ENCODE assay signal across 21 cellular contexts in the genomic region with DNA sequence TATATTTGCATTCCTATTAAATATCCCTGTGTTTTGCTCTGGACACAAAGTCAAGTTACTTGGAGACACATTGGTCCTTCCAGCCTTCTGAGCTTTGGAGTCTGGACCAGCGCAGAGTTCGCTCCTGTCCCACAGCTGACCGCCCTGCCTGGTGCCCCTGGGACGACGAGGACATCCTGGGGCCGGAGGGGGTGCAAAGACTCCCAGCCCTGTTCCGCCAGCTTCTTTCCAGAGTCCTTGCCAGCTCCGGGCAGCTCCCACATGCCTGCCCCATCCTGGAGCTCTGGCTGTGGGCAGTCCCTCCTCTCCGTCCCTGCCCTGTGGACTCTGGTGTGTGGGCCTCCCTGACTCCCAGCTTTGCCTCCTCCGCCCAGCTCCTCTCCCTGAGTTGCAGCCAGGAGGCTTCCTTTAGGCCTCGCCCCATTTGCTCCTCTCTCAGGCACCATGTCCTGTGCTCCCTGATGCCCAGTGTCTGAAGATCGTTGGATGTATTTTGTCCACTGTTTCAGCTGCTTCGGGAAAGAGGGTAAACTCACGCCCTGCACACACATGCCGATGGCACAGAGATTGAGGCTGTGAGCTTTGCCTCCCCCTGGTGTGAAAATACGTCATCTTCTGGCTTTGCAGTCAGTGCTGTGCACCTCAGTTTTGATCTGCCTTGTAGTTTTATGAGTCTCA. TPM values are rescaled to one million over a fixed set of nuclear protein-coding genes. Genes with fewer than 3 reads are reported as not detected.
DNase-seq lines count a peak whose midpoint lies in the region; ATAC-seq and TF ChIP-seq lines count a peak whose summit lies in the region.
"Had no signal": no experiment of that assay in that cellular context is flagged by ENCODE, and none has a peak within 500 bp of the region (broad histone marks: within the 10 kb centered on the region; RNA-seq: fewer than 3 reads in every experiment).

No MANE protein-coding gene starts in this region.

- no peaks in the 10 kb centered on the region for H3K27me3 ChIP-seq in BLaER1
- no peaks in the 10 kb centered on the region for H3K27me3 ChIP-seq in RWPE2 (ENCODE audit: insufficient read depth, poor library complexity, severe bottlenecking)
- no peaks in the 10 kb centered on the region for H3K27me3 ChIP-seq in naive thymus-derived CD4-positive, alpha-beta T cell (ENCODE audit: control insufficient read depth in 2 of 2, insufficient read depth in 2 of 2, low read length in 2 of 2)
- H3K27me3 ChIP-seq: hepatocyte, right atrium auricular region, uterus had no signal

- intact Hi-C loops in naive thymus-derived CD4-positive, alpha-beta T cell (cut with micrococcal nuclease): no loop called here

- H3K27me3 Mint-ChIP-seq in naive thymus-derived CD4-positive, alpha-beta T cell: peaks cover 0 to 3% (median 0%) of the 10 kb centered on the region in 5 donors

- peaks cover 0 to 3% (median 0%) of the 10 kb centered on the region in 11 donors for H3K9me3 Mint-ChIP-seq in naive thymus-derived CD4-positive, alpha-beta T cell
- H3K9me3 Mint-ChIP-seq: stimulated activated naive CD8-positive, alpha-beta T cell treated with anti-CD3 and anti-CD28 coated beads, Interleukin-15, amount 100 ng/mL, for 72 hours had no signal

- H3K4me3 ChIP-seq in BLaER1: no peak overlapping the region
- no peak overlapping the region for H3K4me3 ChIP-seq in RWPE2 (ENCODE audit: severe bottlenecking)
- H3K4me3 ChIP-seq in naive thymus-derived CD4-positive, alpha-beta T cell (ENCODE audit: low read length): no peak overlapping the region
- H3K4me3 ChIP-seq: hepatocyte, right atrium auricular region, uterus had no signal

- TF ChIP-seq CTCF in RWPE2 (IDR thresholded peaks at IDR 0.05; ENCODE audit: poor library complexity, severe bottlenecking): no peak

- H3K27ac ChIP-seq in BLaER1 (no peak overlapping the region), RWPE2 (ENCODE audit: poor library complexity, severe bottlenecking) (no peak overlapping the region)
- no peak overlapping the region for H3K27ac ChIP-seq in naive thymus-derived CD4-positive, alpha-beta T cell (ENCODE audit: low read depth, low read length)
- H3K27ac ChIP-seq: hepatocyte, right atrium auricular region, uterus had no signal

- H3K4me2 ChIP-seq in BLaER1: peak overlapping the region; percentile 65
- H3K4me2 ChIP-seq: hepatocyte had no signal

- POLR2A ChIA-PET in naive thymus-derived CD4-positive, alpha-beta T cell (lab: Charles Lee): no interaction called here

- ATAC-seq in RWPE2 (ENCODE audit: low read depth) (no peak), HG02884 (IDR thresholded peaks at IDR 0.05; ENCODE audit: unreplicated experiment) (no peak)
- no peak for ATAC-seq in naive thymus-derived CD4-positive, alpha-beta T cell
- ATAC-seq: stimulated activated naive CD8-positive, alpha-beta T cell treated with anti-CD3 and anti-CD28 coated beads, Interleukin-15, amount 100 ng/mL, for 72 hours had no signal

- H3K9me3 ChIP-seq in BLaER1: no peaks in the 10 kb centered on the region
- no peaks in the 10 kb centered on the region for H3K9me3 ChIP-seq in RWPE2 (ENCODE audit: severe bottlenecking)
- no peaks in the 10 kb centered on the region for H3K9me3 ChIP-seq in naive thymus-derived CD4-positive, alpha-beta T cell (ENCODE audit: control insufficient read depth in 2 of 3, low read length in 3 of 3)
- H3K9me3 ChIP-seq: right atrium auricular region, uterus had no signal

- H3K4me1 Mint-ChIP-seq in naive thymus-derived CD4-positive, alpha-beta T cell: peaks cover 0 to 22% (median 4%) of the 10 kb centered on the region in 7 donors

- peak overlapping the region in 1 of 10 donors; percentile 20 for H3K4me3 Mint-ChIP-seq in naive thymus-derived CD4-positive, alpha-beta T cell
- H3K4me3 Mint-ChIP-seq: stimulated activated naive CD8-positive, alpha-beta T cell treated with anti-CD3 and anti-CD28 coated beads, Interleukin-15, amount 100 ng/mL, for 72 hours had no signal

- peaks cover 0 to 3% (median 0%) of the 10 kb centered on the region in 5 donors for H3K36me3 Mint-ChIP-seq in naive thymus-derived CD4-positive, alpha-beta T cell
- H3K36me3 Mint-ChIP-seq: CD4-positive, CD25-positive, alpha-beta regulatory T cell had no signal

- H3K9ac ChIP-seq in BLaER1: no peak overlapping the region

- CTCF ChIA-PET in naive thymus-derived CD4-positive, alpha-beta T cell (lab: Charles Lee): no interaction called here

- H3K4me1 ChIP-seq in BLaER1: peaks cover 26% of the 10 kb centered on the region
- H3K4me1 ChIP-seq in RWPE2 (ENCODE audit: insufficient read depth, poor library complexity, severe bottlenecking): peaks cover 6% of the 10 kb centered on the region
- H3K4me1 ChIP-seq in naive thymus-derived CD4-positive, alpha-beta T cell (ENCODE audit: control insufficient read depth in 2 of 2, insufficient read depth in 2 of 2, low read length in 2 of 2): peaks cover 5% of the 10 kb centered on the region in 2 donors

- H3K36me3 ChIP-seq in BLaER1 (no peaks in the 10 kb centered on the region), RWPE2 (ENCODE audit: low read depth) (no peaks in the 10 kb centered on the region)
- H3K36me3 ChIP-seq in naive thymus-derived CD4-positive, alpha-beta T cell (ENCODE audit: control insufficient read depth in 2 of 3, insufficient read depth in 3 of 3, low read length in 3 of 3): no peaks in the 10 kb centered on the region
- H3K36me3 ChIP-seq: right atrium auricular region, uterus had no signal

- peak; percentile 13 for DNase-seq in NCI-H82 (lab: John Stamatoyannopoulos, UW)
- DNase-seq in NCI-H82 treated with DMSO at 0.1 percent for 48 hours (lab: John Stamatoyannopoulos, UW; ENCODE audit: unreplicated experiment): no peak
- peak; percentile 34 for DNase-seq in RWPE2 (ENCODE audit: low spot score)
- DNase-seq in left kidney (ENCODE audit: low read depth, low spot score): peak; percentile 53
- no peak for DNase-seq in NOMO-1 treated with dmso at 0.1 percent for 144 hours (lab: John Stamatoyannopoulos, UW; ENCODE audit: unreplicated experiment)
- no peak for DNase-seq in naive thymus-derived CD4-positive, alpha-beta T cell
- DNase-seq: activated CD4-positive, alpha-beta T cell treated with anti-CD3 and anti-CD28 coated beads, Interleukin-2, amount 50 U/mL, for 48 hours; activated T-cell treated with anti-CD3 and anti-CD28 coated beads, Interleukin-2, amount 50 U/mL, for 48 hours; CD4-positive, CD25-positive, alpha-beta regulatory T cell; H7; islet precursor cell; mesendoderm; NCI-H146; SIG-M5; stimulated activated naive CD8-positive, alpha-beta T cell treated with anti-CD3 and anti-CD28 coated beads, Interleukin-15, amount 100 ng/mL, for 72 hours; uterus had no signal

- peak overlapping the region in 2 of 9 donors; percentile 16 to 64 for H3K27ac Mint-ChIP-seq in naive thymus-derived CD4-positive, alpha-beta T cell
- H3K27ac Mint-ChIP-seq: stimulated activated naive CD8-positive, alpha-beta T cell treated with anti-CD3 and anti-CD28 coated beads, Interleukin-15, amount 100 ng/mL, for 72 hours had no signal

- no peaks in the 10 kb centered on the region for H4K20me1 ChIP-seq in BLaER1

RNA-seq across cellular contexts. Expression of a gene that starts 4.9 kb away (rescaled TPM):
- total RNA-seq in naive thymus-derived CD4-positive, alpha-beta T cell: 10 to 100 TPM; 32.7 to 66.8 (median 42.3) TPM
- 1 to 10 TPM; 3.8 to 5.7 TPM for polyA plus RNA-seq in naive thymus-derived CD4-positive, alpha-beta T cell

RNA-seq across cellular contexts. Expression of a gene that starts 11.8 kb away (rescaled TPM):
- total RNA-seq in naive thymus-derived CD4-positive, alpha-beta T cell: 1 to 10 TPM in 2 of 5 experiments, under 1 TPM in 3; 0.80 to 9.4 (median 0.92) TPM
- not detected for polyA plus RNA-seq in naive thymus-derived CD4-positive, alpha-beta T cell
- total RNA-seq: Daoy had no signal

RNA-seq across cellular contexts. Expression of a gene that starts 26.4 kb away (rescaled TPM):
- 10 to 100 TPM; 19.9 to 32.7 (median 23.8) TPM for total RNA-seq in naive thymus-derived CD4-positive, alpha-beta T cell
- polyA plus RNA-seq in naive thymus-derived CD4-positive, alpha-beta T cell: 1 to 10 TPM; 5.8 to 7.1 TPM

RNA-seq across cellular contexts. Expression of a gene that starts 26.6 kb away (rescaled TPM):
- 100 to 1,000 TPM; 115 to 183 (median 123) TPM for total RNA-seq in naive thymus-derived CD4-positive, alpha-beta T cell
- polyA plus RNA-seq in naive thymus-derived CD4-positive, alpha-beta T cell: 100 to 1,000 TPM; 306 to 404 TPM

Comparison
In these comparisons a context has a peak if more than half of its experiments do, and no peak if none do; other contexts are left out.
1. DNase-seq: peak in NCI-H82 (single experiment), RWPE2 (single experiment) and left kidney (single experiment); none in NCI-H82 treated with DMSO at 0.1 percent for 48 hours (single experiment), NOMO-1 treated with dmso at 0.1 percent for 144 hours (single experiment) and naive thymus-derived CD4-positive, alpha-beta T cell (0 of 9).